In genomic region chrX:136496768-136497555, GRCh38 we compare ENCODE assay signal across 8 cellular contexts. TPM values are rescaled to one million over a fixed set of nuclear protein-coding genes. Genes with fewer than 3 reads are reported as not detected.
DNase-seq lines count a peak whose midpoint lies in the region; ATAC-seq and TF ChIP-seq lines count a peak whose summit lies in the region.

No MANE protein-coding gene starts in this region.

- H3K4me3 ChIP-seq in osteoblast (ENCODE audit: insufficient read depth, low read length) (peak overlapping the region; percentile 79), testis (peak overlapping the region; percentile 57 to 76)

- H3K27ac Mint-ChIP-seq in activated naive CD8-positive, alpha-beta T cell = peak overlapping the region; percentile 93
- H3K27ac Mint-ChIP-seq in glutamatergic neuron (ENCODE audit: unreplicated experiment) = peak overlapping the region; percentile 93

- H4K20me1 ChIP-seq in osteoblast (ENCODE audit: insufficient read depth, low read length) = peaks cover 6% of the 10 kb centered on the region

- peak overlapping the region; percentile 95 for H2AFZ ChIP-seq in osteoblast (ENCODE audit: low read length)

- H3K27ac ChIP-seq in osteoblast (ENCODE audit: low read depth, low read length) = peak overlapping the region; percentile 89
- H3K27ac ChIP-seq in testis = peak overlapping the region; percentile 85 to 94

- H3K9me3 Mint-ChIP-seq in activated naive CD8-positive, alpha-beta T cell (ENCODE audit: low read depth) = no peaks in the 10 kb centered on the region
- no peaks in the 10 kb centered on the region for H3K9me3 Mint-ChIP-seq in glutamatergic neuron (ENCODE audit: unreplicated experiment)

- TF ChIP-seq POLR2A in GM10847 (IDR thresholded peaks at IDR 0.05; ENCODE audit: extremely low read depth, insufficient read length) = peak; percentile 43
- TF ChIP-seq POLR2A in testis (IDR thresholded peaks at IDR 0.05) = no peak

- H3K4me1 Mint-ChIP-seq in activated naive CD8-positive, alpha-beta T cell (ENCODE audit: low read depth) = peaks cover 23% of the 10 kb centered on the region
- H3K4me1 Mint-ChIP-seq in glutamatergic neuron (ENCODE audit: low read depth, unreplicated experiment) = peaks cover 4% of the 10 kb centered on the region

- TF ChIP-seq CTCF in glutamatergic neuron (IDR thresholded peaks at IDR 0.05; ENCODE audit: partially characterized antibody, unreplicated experiment) (no peak), osteoblast (IDR thresholded peaks at IDR 0.05; ENCODE audit: extremely low read depth, low read depth, low read length) (no peak), testis (IDR thresholded peaks at IDR 0.05) (no peak)

- H3K36me3 Mint-ChIP-seq in activated naive CD8-positive, alpha-beta T cell = peaks cover 3% of the 10 kb centered on the region
- no peaks in the 10 kb centered on the region for H3K36me3 Mint-ChIP-seq in glutamatergic neuron (ENCODE audit: unreplicated experiment)

- peak overlapping the region; percentile 96 for H3K4me3 Mint-ChIP-seq in activated naive CD8-positive, alpha-beta T cell
- H3K4me3 Mint-ChIP-seq in glutamatergic neuron (ENCODE audit: unreplicated experiment) = peak overlapping the region; percentile 91

- H3K36me3 ChIP-seq in osteoblast (ENCODE audit: insufficient read depth, low read length) (no peaks in the 10 kb centered on the region), testis (ENCODE audit: low read depth, missing control alignments) (no peaks in the 10 kb centered on the region)

- H3K4me1 ChIP-seq in osteoblast (ENCODE audit: insufficient read depth, low read length) (peaks cover 5% of the 10 kb centered on the region), testis (no peaks in the 10 kb centered on the region)

- peaks cover 21% of the 10 kb centered on the region for H3K79me2 ChIP-seq in osteoblast (ENCODE audit: insufficient read depth, low read length)

- H3K27me3 ChIP-seq in osteoblast (ENCODE audit: insufficient read depth, low read length) (peaks cover 6% of the 10 kb centered on the region), testis (no peaks in the 10 kb centered on the region)

- ATAC-seq in HG02623 (IDR thresholded peaks at IDR 0.05; ENCODE audit: unreplicated experiment) (peak; percentile 80), SK-N-SH treated with all-trans-retinoic acid at 6 μM for 48 hours (peak; percentile 84)

- peak overlapping the region; percentile 87 for H3K4me2 ChIP-seq in osteoblast (ENCODE audit: insufficient read depth, low read length)

- H3K9me3 ChIP-seq in osteoblast (ENCODE audit: low read depth, low read length) (no peaks in the 10 kb centered on the region), testis (no peaks in the 10 kb centered on the region)

- no peaks in the 10 kb centered on the region for H3K27me3 Mint-ChIP-seq in activated naive CD8-positive, alpha-beta T cell
- H3K27me3 Mint-ChIP-seq in glutamatergic neuron (ENCODE audit: unreplicated experiment) = no peaks in the 10 kb centered on the region

- intact Hi-C loops in testis (cut with DNase I; ENCODE audit: low total_unique reads) = no loop called here

- WGBS in testis, 2 donors = 0% methylated on average over 6 to 12 of the region's 110 CpGs

- DNase-seq in NCI-H1092 (lab: John Stamatoyannopoulos, UW) (peak; percentile 87), glutamatergic neuron (peak; percentile 79), osteoblast (ENCODE audit: insufficient read length, low spot score, missing footprints) (peak; percentile 92), testis (peak; percentile 91)

TF ChIP-seq in SK-N-SH treated with all-trans-retinoic acid at 6 μM for 48 hours, 23 proteins besides CTCF, POLR2A, EP300 and RAD21:
- TF ChIP-seq CSRNP3 (CRISPR knock-in tag; IDR thresholded peaks at IDR 0.05) (no peak), TCF4 (CRISPR knock-in tag; IDR thresholded peaks at IDR 0.05; ENCODE audit: borderline replicate concordance) (no peak), ZNF565 (CRISPR knock-in tag; conservative IDR thresholded peaks at IDR 0.05; ENCODE audit: low read depth) (no peak), ZFP30 (CRISPR knock-in tag; IDR thresholded peaks at IDR 0.05) (no peak), PPARA (CRISPR knock-in tag; IDR thresholded peaks at IDR 0.05; ENCODE audit: borderline replicate concordance) (no peak), ESRRG (CRISPR knock-in tag; IDR thresholded peaks at IDR 0.05) (no peak), CSDC2 (CRISPR knock-in tag; IDR thresholded peaks at IDR 0.05) (no peak), ZNF8 (CRISPR knock-in tag; IDR thresholded peaks at IDR 0.05) (no peak), ARNTL (CRISPR knock-in tag; IDR thresholded peaks at IDR 0.05; ENCODE audit: borderline replicate concordance, low read depth) (no peak), ZNF70 (CRISPR knock-in tag; IDR thresholded peaks at IDR 0.05) (no peak), RARB (CRISPR knock-in tag; IDR thresholded peaks at IDR 0.05) (no peak), TOX (CRISPR knock-in tag; IDR thresholded peaks at IDR 0.05; ENCODE audit: borderline replicate concordance) (no peak), BACH2 (CRISPR knock-in tag; IDR thresholded peaks at IDR 0.05; ENCODE audit: borderline replicate concordance) (no peak), ZFP3 (CRISPR knock-in tag; IDR thresholded peaks at IDR 0.05) (no peak), ZC3H10 (CRISPR knock-in tag; IDR thresholded peaks at IDR 0.05) (no peak), GLIS3 (CRISPR knock-in tag; IDR thresholded peaks at IDR 0.05) (no peak)
- TF ChIP-seq, protein P1, sequence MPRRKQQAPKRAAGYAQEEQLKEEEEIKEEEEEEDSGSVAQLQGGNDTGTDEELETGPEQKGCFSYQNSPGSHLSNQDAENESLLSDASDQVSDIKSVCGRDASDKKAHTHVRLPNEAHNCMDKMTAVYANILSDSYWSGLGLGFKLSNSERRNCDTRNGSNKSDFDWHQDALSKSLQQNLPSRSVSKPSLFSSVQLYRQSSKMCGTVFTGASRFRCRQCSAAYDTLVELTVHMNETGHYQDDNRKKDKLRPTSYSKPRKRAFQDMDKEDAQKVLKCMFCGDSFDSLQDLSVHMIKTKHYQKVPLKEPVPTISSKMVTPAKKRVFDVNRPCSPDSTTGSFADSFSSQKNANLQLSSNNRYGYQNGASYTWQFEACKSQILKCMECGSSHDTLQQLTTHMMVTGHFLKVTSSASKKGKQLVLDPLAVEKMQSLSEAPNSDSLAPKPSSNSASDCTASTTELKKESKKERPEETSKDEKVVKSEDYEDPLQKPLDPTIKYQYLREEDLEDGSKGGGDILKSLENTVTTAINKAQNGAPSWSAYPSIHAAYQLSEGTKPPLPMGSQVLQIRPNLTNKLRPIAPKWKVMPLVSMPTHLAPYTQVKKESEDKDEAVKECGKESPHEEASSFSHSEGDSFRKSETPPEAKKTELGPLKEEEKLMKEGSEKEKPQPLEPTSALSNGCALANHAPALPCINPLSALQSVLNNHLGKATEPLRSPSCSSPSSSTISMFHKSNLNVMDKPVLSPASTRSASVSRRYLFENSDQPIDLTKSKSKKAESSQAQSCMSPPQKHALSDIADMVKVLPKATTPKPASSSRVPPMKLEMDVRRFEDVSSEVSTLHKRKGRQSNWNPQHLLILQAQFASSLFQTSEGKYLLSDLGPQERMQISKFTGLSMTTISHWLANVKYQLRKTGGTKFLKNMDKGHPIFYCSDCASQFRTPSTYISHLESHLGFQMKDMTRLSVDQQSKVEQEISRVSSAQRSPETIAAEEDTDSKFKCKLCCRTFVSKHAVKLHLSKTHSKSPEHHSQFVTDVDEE (CRISPR knock-in tag; IDR thresholded peaks at IDR 0.05) = no peak

RNA-seq across cellular contexts. Expression of gene HTATSF1, which starts 0.4 kb away (rescaled TPM):
- total RNA-seq in glutamatergic neuron (ENCODE audit: unreplicated experiment) (52.1 TPM), osteoblast (25.3 and 26.1 TPM in 2 replicates), testis (100 to 1,000 TPM; 103 to 115 TPM)
- 65.3 TPM for polyA plus RNA-seq in testis (ENCODE audit: insufficient read depth, low read depth, low replicate concordance)

RNA-seq across cellular contexts. Expression of gene BRS3, which starts 9.2 kb away (rescaled TPM):
- total RNA-seq in glutamatergic neuron (ENCODE audit: unreplicated experiment) (not detected), osteoblast (not detected in 2 replicates), testis (under 1 TPM; 0.50 to 0.55 TPM)
- polyA plus RNA-seq in testis (ENCODE audit: insufficient read depth, low read depth, low replicate concordance) = 0.49 TPM

RNA-seq across cellular contexts. Expression of gene VGLL1, which starts 35.1 kb away (rescaled TPM):
- total RNA-seq in glutamatergic neuron (ENCODE audit: unreplicated experiment) (not detected), osteoblast (not detected in 2 replicates), testis (not detected)
- polyA plus RNA-seq in testis (ENCODE audit: insufficient read depth, low read depth, low replicate concordance) = 0.70 TPM

Comparison
In these comparisons a context has a peak if more than half of its experiments do, and no peak if none do; other contexts are left out.
1. Peak in every context shown above with its lines: DNase-seq, ATAC-seq, H3K4me3 ChIP-seq and H3K27ac ChIP-seq.